1 cellular context compared by ENCODE assay signal in the genomic region with DNA sequence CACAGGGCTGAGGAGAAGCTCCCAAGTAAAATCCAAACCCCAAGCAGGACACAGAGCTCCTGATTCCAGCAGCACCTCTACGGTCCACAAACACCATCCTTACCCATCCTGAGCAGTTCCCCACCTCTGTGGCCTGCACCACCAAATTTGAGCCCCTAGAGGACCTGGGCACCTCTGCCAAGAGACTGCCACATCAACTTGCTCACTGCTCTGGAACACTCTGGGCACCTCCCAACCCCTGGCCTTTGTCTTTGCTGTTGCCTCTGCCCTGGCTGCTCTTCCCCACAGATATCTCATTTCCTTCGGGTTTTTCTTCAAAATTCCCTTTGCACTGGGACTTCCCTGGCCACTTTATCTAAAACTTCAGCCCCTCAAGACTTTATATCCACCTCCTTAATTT.
TF ChIP-seq lines count a peak whose summit lies in the region.

No MANE protein-coding gene starts in this region.

TF ChIP-seq in GM23338, 12 proteins besides CTCF, POLR2A, EP300 and RAD21 (continued from another document):
- TF ChIP-seq REST (IDR thresholded peaks at IDR 0.05; ENCODE audit: unreplicated experiment) (no peak), EZH2phosphoT487 (IDR thresholded peaks at IDR 0.05; ENCODE audit: unreplicated experiment) (no peak), ZNF114 (CRISPR knock-in tag; IDR thresholded peaks at IDR 0.05) (no peak), POLR2AphosphoS5 (IDR thresholded peaks at IDR 0.05; ENCODE audit: low read depth) (no peak), ETS1 (IDR thresholded peaks at IDR 0.05) (no peak), STAT1 (IDR thresholded peaks at IDR 0.05; ENCODE audit: unreplicated experiment) (no peak), CREB1 (CRISPR knock-in tag; IDR thresholded peaks at IDR 0.05; ENCODE audit: low read depth) (no peak)
- TF ChIP-seq, protein P1, sequence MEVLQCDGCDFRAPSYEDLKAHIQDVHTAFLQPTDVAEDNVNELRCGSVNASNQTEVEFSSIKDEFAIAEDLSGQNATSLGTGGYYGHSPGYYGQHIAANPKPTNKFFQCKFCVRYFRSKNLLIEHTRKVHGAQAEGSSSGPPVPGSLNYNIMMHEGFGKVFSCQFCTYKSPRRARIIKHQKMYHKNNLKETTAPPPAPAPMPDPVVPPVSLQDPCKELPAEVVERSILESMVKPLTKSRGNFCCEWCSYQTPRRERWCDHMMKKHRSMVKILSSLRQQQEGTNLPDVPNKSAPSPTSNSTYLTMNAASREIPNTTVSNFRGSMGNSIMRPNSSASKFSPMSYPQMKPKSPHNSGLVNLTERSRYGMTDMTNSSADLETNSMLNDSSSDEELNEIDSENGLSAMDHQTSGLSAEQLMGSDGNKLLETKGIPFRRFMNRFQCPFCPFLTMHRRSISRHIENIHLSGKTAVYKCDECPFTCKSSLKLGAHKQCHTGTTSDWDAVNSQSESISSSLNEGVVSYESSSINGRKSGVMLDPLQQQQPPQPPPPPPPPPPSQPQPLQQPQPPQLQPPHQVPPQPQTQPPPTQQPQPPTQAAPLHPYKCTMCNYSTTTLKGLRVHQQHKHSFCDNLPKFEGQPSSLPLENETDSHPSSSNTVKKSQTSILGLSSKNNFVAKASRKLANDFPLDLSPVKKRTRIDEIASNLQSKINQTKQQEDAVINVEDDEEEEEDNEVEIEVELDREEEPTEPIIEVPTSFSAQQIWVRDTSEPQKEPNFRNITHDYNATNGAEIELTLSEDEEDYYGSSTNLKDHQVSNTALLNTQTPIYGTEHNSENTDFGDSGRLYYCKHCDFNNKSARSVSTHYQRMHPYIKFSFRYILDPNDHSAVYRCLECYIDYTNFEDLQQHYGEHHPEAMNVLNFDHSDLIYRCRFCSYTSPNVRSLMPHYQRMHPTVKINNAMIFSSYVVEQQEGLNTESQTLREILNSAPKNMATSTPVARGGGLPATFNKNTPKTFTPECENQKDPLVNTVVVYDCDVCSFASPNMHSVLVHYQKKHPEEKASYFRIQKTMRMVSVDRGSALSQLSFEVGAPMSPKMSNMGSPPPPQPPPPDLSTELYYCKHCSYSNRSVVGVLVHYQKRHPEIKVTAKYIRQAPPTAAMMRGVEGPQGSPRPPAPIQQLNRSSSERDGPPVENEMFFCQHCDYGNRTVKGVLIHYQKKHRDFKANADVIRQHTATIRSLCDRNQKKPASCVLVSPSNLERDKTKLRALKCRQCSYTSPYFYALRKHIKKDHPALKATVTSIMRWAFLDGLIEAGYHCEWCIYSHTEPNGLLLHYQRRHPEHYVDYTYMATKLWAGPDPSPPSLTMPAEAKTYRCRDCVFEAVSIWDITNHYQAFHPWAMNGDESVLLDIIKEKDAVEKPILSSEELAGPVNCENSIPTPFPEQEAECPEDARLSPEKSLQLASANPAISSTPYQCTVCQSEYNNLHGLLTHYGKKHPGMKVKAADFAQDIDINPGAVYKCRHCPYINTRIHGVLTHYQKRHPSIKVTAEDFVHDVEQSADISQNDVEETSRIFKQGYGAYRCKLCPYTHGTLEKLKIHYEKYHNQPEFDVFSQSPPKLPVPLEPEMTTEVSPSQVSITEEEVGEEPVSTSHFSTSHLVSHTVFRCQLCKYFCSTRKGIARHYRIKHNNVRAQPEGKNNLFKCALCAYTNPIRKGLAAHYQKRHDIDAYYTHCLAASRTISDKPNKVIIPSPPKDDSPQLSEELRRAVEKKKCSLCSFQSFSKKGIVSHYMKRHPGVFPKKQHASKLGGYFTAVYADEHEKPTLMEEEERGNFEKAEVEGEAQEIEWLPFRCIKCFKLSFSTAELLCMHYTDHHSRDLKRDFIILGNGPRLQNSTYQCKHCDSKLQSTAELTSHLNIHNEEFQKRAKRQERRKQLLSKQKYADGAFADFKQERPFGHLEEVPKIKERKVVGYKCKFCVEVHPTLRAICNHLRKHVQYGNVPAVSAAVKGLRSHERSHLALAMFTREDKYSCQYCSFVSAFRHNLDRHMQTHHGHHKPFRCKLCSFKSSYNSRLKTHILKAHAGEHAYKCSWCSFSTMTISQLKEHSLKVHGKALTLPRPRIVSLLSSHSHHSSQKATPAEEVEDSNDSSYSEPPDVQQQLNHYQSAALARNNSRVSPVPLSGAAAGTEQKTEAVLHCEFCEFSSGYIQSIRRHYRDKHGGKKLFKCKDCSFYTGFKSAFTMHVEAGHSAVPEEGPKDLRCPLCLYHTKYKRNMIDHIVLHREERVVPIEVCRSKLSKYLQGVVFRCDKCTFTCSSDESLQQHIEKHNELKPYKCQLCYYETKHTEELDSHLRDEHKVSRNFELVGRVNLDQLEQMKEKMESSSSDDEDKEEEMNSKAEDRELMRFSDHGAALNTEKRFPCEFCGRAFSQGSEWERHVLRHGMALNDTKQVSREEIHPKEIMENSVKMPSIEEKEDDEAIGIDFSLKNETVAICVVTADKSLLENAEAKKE (CRISPR knock-in tag; IDR thresholded peaks at IDR 0.05), result no peak
TF ChIP-seq in GM23338: peak in this region for 0.
